1 cellular context compared by ENCODE assay signal in genomic region chr11:44634401-44635281, GRCh38.
TF ChIP-seq lines count a peak whose summit lies in the region.

No MANE protein-coding gene starts in this region.

TF ChIP-seq in HEK293, 187 proteins besides CTCF, POLR2A, EP300 and RAD21 (continued from another document and continues in another):
- TF ChIP-seq ZNF23 (tag by site-specific recombination; IDR thresholded peaks at IDR 0.05; ENCODE audit: borderline replicate concordance), result no peak
- peak; percentile 47 for TF ChIP-seq ZNF600 (tag by site-specific recombination; IDR thresholded peaks at IDR 0.05)
- no peak for TF ChIP-seq ZNF544 (tag by site-specific recombination; IDR thresholded peaks at IDR 0.05)
- no peak for TF ChIP-seq ZNF311 (tag by site-specific recombination; IDR thresholded peaks at IDR 0.05; ENCODE audit: borderline replicate concordance)
- peak; percentile 71; the same call in 1 of the 2 replicates for TF ChIP-seq ZNF639 (tag by site-specific recombination; IDR thresholded peaks at IDR 0.05)
- peak; percentile 96 for TF ChIP-seq ATF2 (tag by site-specific recombination; IDR thresholded peaks at IDR 0.05; ENCODE audit: low read depth)
- no peak for TF ChIP-seq ZNF529 (tag by site-specific recombination; IDR thresholded peaks at IDR 0.05; ENCODE audit: insufficient replicate concordance)
- TF ChIP-seq ZNF391 (tag by site-specific recombination; IDR thresholded peaks at IDR 0.05; ENCODE audit: borderline replicate concordance, low read depth), result no peak
- peak; percentile 70 for TF ChIP-seq ZIC2 (tag by site-specific recombination; IDR thresholded peaks at IDR 0.05)
- peak; percentile 71 for TF ChIP-seq EGR2 (tag by site-specific recombination; IDR thresholded peaks at IDR 0.05; ENCODE audit: low read depth)
- no peak for TF ChIP-seq BCL6B (tag by site-specific recombination; IDR thresholded peaks at IDR 0.05)
- TF ChIP-seq ZNF610 (tag by site-specific recombination; IDR thresholded peaks at IDR 0.05; ENCODE audit: borderline replicate concordance), result no peak
- peak; percentile 32; the same call in 1 of the 2 replicates for TF ChIP-seq WT1 (tag by site-specific recombination; IDR thresholded peaks at IDR 0.05)
- TF ChIP-seq ZSCAN23 (tag by site-specific recombination; IDR thresholded peaks at IDR 0.05), result no peak
- no peak for TF ChIP-seq TRIM28 (IDR thresholded peaks at IDR 0.05; ENCODE audit: borderline replicate concordance, low read length)
- TF ChIP-seq ZNF362 (tag by site-specific recombination; IDR thresholded peaks at IDR 0.05), result no peak
- TF ChIP-seq ZNF211 (tag by site-specific recombination; IDR thresholded peaks at IDR 0.05; ENCODE audit: low read depth), result no peak
- no peak for TF ChIP-seq ZFP3 (tag by site-specific recombination; IDR thresholded peaks at IDR 0.05; ENCODE audit: low read depth)
- TF ChIP-seq SP7 (tag by site-specific recombination; IDR thresholded peaks at IDR 0.05), result peak; percentile 79
- no peak for TF ChIP-seq ZNF518A (tag by site-specific recombination; conservative IDR thresholded peaks at IDR 0.05; ENCODE audit: low read depth)
- 0 out of 2 replicates have a peak, but pooled peaks have one; percentile 39 for TF ChIP-seq ZNF76 (tag by site-specific recombination; IDR thresholded peaks at IDR 0.05; ENCODE audit: borderline replicate concordance, low read depth)
- peak; percentile 90 for TF ChIP-seq PATZ1 (tag by site-specific recombination; IDR thresholded peaks at IDR 0.05)
- no peak for TF ChIP-seq ZNF169 (tag by site-specific recombination; IDR thresholded peaks at IDR 0.05)
- TF ChIP-seq ZNF776 (tag by site-specific recombination; IDR thresholded peaks at IDR 0.05; ENCODE audit: borderline replicate concordance), result no peak
- TF ChIP-seq SP2 (tag by site-specific recombination; IDR thresholded peaks at IDR 0.05), result peak; percentile 74
- TF ChIP-seq KLF16 (tag by site-specific recombination; IDR thresholded peaks at IDR 0.05), result peak; percentile 80
- TF ChIP-seq KLF17 (tag by site-specific recombination; IDR thresholded peaks at IDR 0.05), result peak; percentile 95
- TF ChIP-seq OVOL3 (tag by site-specific recombination; IDR thresholded peaks at IDR 0.05), result no peak
- peak; percentile 63 for TF ChIP-seq ZBTB21 (tag by site-specific recombination; IDR thresholded peaks at IDR 0.05)
- no peak; the same call in 1 of the 2 replicates for TF ChIP-seq ZBTB20 (tag by site-specific recombination; IDR thresholded peaks at IDR 0.05)
- TF ChIP-seq ZNF843 (tag by site-specific recombination; IDR thresholded peaks at IDR 0.05), result peak; percentile 45; the same call in 1 of the 2 replicates
- TF ChIP-seq ZBTB44 (tag by site-specific recombination; IDR thresholded peaks at IDR 0.05), result no peak
- TF ChIP-seq ZNF768 (tag by site-specific recombination; IDR thresholded peaks at IDR 0.05), result no peak
- TF ChIP-seq ZBTB10 (tag by site-specific recombination; IDR thresholded peaks at IDR 0.05), result peak; percentile 33; the same call in 1 of the 2 replicates
